Comparison of ENCODE assay signal across 10 cellular contexts in the genomic region with DNA sequence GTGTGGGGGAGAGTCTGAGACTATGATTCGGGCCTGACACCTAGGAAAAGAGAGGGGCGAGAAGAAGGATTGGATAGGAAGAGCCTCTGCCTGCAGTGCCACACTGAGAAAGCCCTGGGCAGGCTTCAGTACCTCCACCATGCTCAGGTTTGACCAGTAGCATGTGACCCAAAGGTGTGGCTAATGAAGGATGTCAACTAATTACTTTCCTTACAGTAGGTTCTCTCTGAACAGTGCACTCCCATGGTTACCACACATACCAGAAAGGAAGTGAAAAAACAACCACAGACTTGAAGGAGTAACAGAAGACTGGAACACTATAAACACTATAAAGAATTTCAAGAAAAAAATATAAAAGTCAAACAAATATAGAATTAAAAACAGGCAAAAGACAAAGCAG. TPM values are rescaled to one million over a fixed set of nuclear protein-coding genes. Genes with fewer than 3 reads are reported as not detected.
A peak's percentile ranks its signal among the peaks of the same experiment; 100 is the strongest.
DNase-seq lines count a peak whose midpoint lies in the region; ATAC-seq and TF ChIP-seq lines count a peak whose summit lies in the region.
"Had no signal": no experiment of that assay in that cellular context is flagged by ENCODE, and none has a peak within 500 bp of the region (broad histone marks: within the 10 kb centered on the region; RNA-seq: fewer than 3 reads in every experiment).

No MANE protein-coding gene starts in this region.

- H4K20me1 ChIP-seq in Loucy (ENCODE audit: insufficient read depth, low read length, poor library complexity, severe bottlenecking) = no peaks in the 10 kb centered on the region

- H3K4me1 ChIP-seq in CD4-positive, CD25-positive, alpha-beta regulatory T cell (ENCODE audit: control insufficient read depth, insufficient read depth, low read length, poor library complexity, severe bottlenecking) = no peaks in the 10 kb centered on the region
- H3K4me1 ChIP-seq in Loucy (ENCODE audit: insufficient read depth, low read length, poor library complexity, severe bottlenecking) (peaks cover 19% of the 10 kb centered on the region), left lung (no peaks in the 10 kb centered on the region)

- peaks cover 5% of the 10 kb centered on the region for H3K27me3 Mint-ChIP-seq in CD4-positive, CD25-positive, alpha-beta regulatory T cell

- H3K4me2 ChIP-seq in Loucy (ENCODE audit: low read depth, low read length, poor library complexity, severe bottlenecking) = peak overlapping the region; percentile 37

- peaks cover 25% of the 10 kb centered on the region for H3K36me3 Mint-ChIP-seq in CD4-positive, CD25-positive, alpha-beta regulatory T cell

- intact Hi-C loops in left lung (cut with DNase I) = no loop called here

- no peaks in the 10 kb centered on the region for H3K36me3 ChIP-seq in CD4-positive, CD25-positive, alpha-beta regulatory T cell (ENCODE audit: control insufficient read depth, insufficient read depth, low read length)
- H3K36me3 ChIP-seq in Loucy (ENCODE audit: insufficient read depth, low read length) (no peaks in the 10 kb centered on the region), left lung (no peaks in the 10 kb centered on the region), MG63 (no peaks in the 10 kb centered on the region)

- peak overlapping the region in 2 of 3 donors; percentile 22 to 75 for H3K27ac Mint-ChIP-seq in CD4-positive, CD25-positive, alpha-beta regulatory T cell

- H3K9me2 ChIP-seq in Loucy (replicated peaks; ENCODE audit: low read depth, low read length) = no peaks in the 10 kb centered on the region

- H3K9me3 Mint-ChIP-seq in CD4-positive, CD25-positive, alpha-beta regulatory T cell = peaks cover 0 to 1% (median 0%) of the 10 kb centered on the region in 7 donors

- no peak overlapping the region for H3K4me3 Mint-ChIP-seq in CD4-positive, CD25-positive, alpha-beta regulatory T cell

- H3K9me3 ChIP-seq in CD4-positive, CD25-positive, alpha-beta regulatory T cell (ENCODE audit: control insufficient read depth in 2 of 2, low read length in 2 of 2) = no peaks in the 10 kb centered on the region
- H3K9me3 ChIP-seq in Loucy (ENCODE audit: insufficient read depth, low read depth, low read length) (no peaks in the 10 kb centered on the region), left lung (no peaks in the 10 kb centered on the region), MG63 (no peaks in the 10 kb centered on the region)

- no peaks in the 10 kb centered on the region for H3K27me3 ChIP-seq in CD4-positive, CD25-positive, alpha-beta regulatory T cell (ENCODE audit: control insufficient read depth, insufficient read depth, low read length)
- no peaks in the 10 kb centered on the region for H3K27me3 ChIP-seq in Loucy (ENCODE audit: insufficient read depth, low read length, poor library complexity, severe bottlenecking)
- no peaks in the 10 kb centered on the region for H3K27me3 ChIP-seq in left lung
- H3K27me3 ChIP-seq in MG63 = no peaks in the 10 kb centered on the region

- peaks cover 8 to 20% (median 13%) of the 10 kb centered on the region in 4 donors for H3K4me1 Mint-ChIP-seq in CD4-positive, CD25-positive, alpha-beta regulatory T cell

- H3K9ac ChIP-seq in Loucy (ENCODE audit: low read depth, low read length, poor library complexity, severe bottlenecking) = peak overlapping the region; percentile 19

- peak overlapping the region; percentile 58; the same call in 1 of the 2 replicates for H2AFZ ChIP-seq in Loucy (ENCODE audit: low read length)

- H3K79me2 ChIP-seq in Loucy (ENCODE audit: insufficient read depth, low read length) = no peaks in the 10 kb centered on the region

- ATAC-seq in CD4-positive, CD25-positive, alpha-beta regulatory T cell (ENCODE audit: low read depth in 2 of 2) = no peak
- ATAC-seq in GM19043 (IDR thresholded peaks at IDR 0.05; ENCODE audit: low read depth, unreplicated experiment) (peak; percentile 98), HG02852 (IDR thresholded peaks at IDR 0.05; ENCODE audit: unreplicated experiment) (peak; percentile 89), left lung (no peak)
- ATAC-seq: Right ventricle myocardium inferior had no signal

- TF ChIP-seq CTCF in Loucy (conservative IDR thresholded peaks at IDR 0.05; ENCODE audit: low read length) (no peak), left lung (IDR thresholded peaks at IDR 0.05) (no peak)

- no peak overlapping the region for H3K4me3 ChIP-seq in CD4-positive, CD25-positive, alpha-beta regulatory T cell (ENCODE audit: low read depth, low read length)
- H3K4me3 ChIP-seq in Loucy (ENCODE audit: low read length, poor library complexity, severe bottlenecking) (peak overlapping the region; percentile 34), left lung (no peak overlapping the region), MG63 (no peak overlapping the region)

- DNase-seq in CD4-positive, CD25-positive, alpha-beta regulatory T cell = peak in 1 of 3 donors; percentile 23
- DNase-seq in left lung (no peak), MG63 (no peak), GM19238 (ENCODE audit: insufficient read length, low spot score) (no peak)
- no peak for DNase-seq in activated CD8-positive, alpha-beta memory T cell treated with anti-CD3 and anti-CD28 coated beads, Interleukin-2, amount 50 U/mL, for 4 hours
- DNase-seq: stimulated activated CD4-positive, alpha-beta T cell treated with anti-CD3 and anti-CD28 coated beads, Interleukin-2, amount 100 ng/mL, for 48 hours had no signal

- H3F3A ChIP-seq in Loucy (ENCODE audit: low read depth) = no peaks in the 10 kb centered on the region

- H3K27ac ChIP-seq in CD4-positive, CD25-positive, alpha-beta regulatory T cell (ENCODE audit: insufficient read depth, low read length, poor library complexity, severe bottlenecking) = no peak overlapping the region
- no peak overlapping the region for H3K27ac ChIP-seq in left lung

RNA-seq across cellular contexts. Expression of a gene that starts 46.2 kb away (rescaled TPM):
- total RNA-seq in CD4-positive, CD25-positive, alpha-beta regulatory T cell = 20.4 TPM
- polyA plus RNA-seq in CD4-positive, CD25-positive, alpha-beta regulatory T cell = 100 to 1,000 TPM; 128 to 202 (median 150) TPM
- total RNA-seq in left lung = 10 to 100 TPM; 34.1 to 39.3 TPM
- 15.8 and 33.8 TPM in 2 replicates for total RNA-seq in MG63 (2014; rRNA removed; shearing (Covaris generic); ENCODE audit: low replicate concordance)

Comparison
In these comparisons a context has a peak if more than half of its experiments do, and no peak if none do; other contexts are left out.
1. ATAC-seq: peak in GM19043 (single experiment) and HG02852 (single experiment); none in CD4-positive, CD25-positive, alpha-beta regulatory T cell (0 of 2) and left lung (single experiment).